ENCODE assay signal across 27 cellular contexts in genomic region chr6:26436018-26436417, GRCh38.
"Had no signal": no experiment of that assay in that cellular context is flagged by ENCODE, and none has a peak within 500 bp of the region (broad histone marks: within the 10 kb centered on the region; RNA-seq: fewer than 3 reads in every experiment).

No MANE protein-coding gene starts in this region.

- H3K27me3 ChIP-seq: stomach, suprapubic skin, testis, thyroid gland, tibial artery, tibial nerve, transverse colon, upper lobe of left lung, upper lobe of right lung, uterus, vagina had no signal

- H3K9me3 ChIP-seq: suprapubic skin, testis, thoracic aorta, thyroid gland, tibial artery, tibial nerve, transverse colon, upper lobe of right lung, uterus, vagina had no signal

- H3K4me1 ChIP-seq: testis, uterus had no signal

- FAIRE-seq: urothelium cell line had no signal

- H3K36me3 ChIP-seq: suprapubic skin, thoracic aorta, thyroid gland, upper lobe of right lung, uterus, vagina had no signal

- H3K27ac ChIP-seq: stomach, suprapubic skin, testis, thoracic aorta, thyroid gland, tibial artery, tibial nerve, transverse colon, upper lobe of left lung, upper lobe of right lung, uterus, vagina had no signal

- H3K4me3 ChIP-seq: stomach, suprapubic skin, testis, thoracic aorta, thyroid gland, tibial artery, tibial nerve, transverse colon, upper lobe of left lung, upper lobe of right lung, uterus, vagina had no signal

- DNase-seq: stimulated activated CD4-positive, alpha-beta T cell treated with anti-CD3 and anti-CD28 coated beads, Interleukin-2, amount 100 ng/mL, for 48 hours; stimulated activated CD4-positive, alpha-beta T cell treated with anti-CD3 and anti-CD28 coated beads, Interleukin-4, amount 100 ng/mL, for 1 hour; stimulated activated CD4-positive, alpha-beta T cell treated with anti-CD3 and anti-CD28 coated beads, Interleukin-4, amount 100 ng/mL, for 24 hours; stimulated activated CD4-positive, alpha-beta T cell treated with anti-CD3 and anti-CD28 coated beads, Interleukin-4, amount 100 ng/mL, for 4 hours; stimulated activated CD8-positive, alpha-beta memory T cell treated with anti-CD3 and anti-CD28 coated beads, Interleukin-4, amount 100 ng/mL, for 48 hours; stimulated activated naive B cell treated with anti-CD40 and anti-IgM and Interleukin-4, amounts not matched to agents 10 μg/mL and 1 μg/mL and 100 μg/mL, for 72 hours; stimulated activated naive CD4-positive, alpha-beta T cell; stimulated activated naive CD4-positive, alpha-beta T cell treated with Interleukin-2 at 50 U/mL for 16 hours; stimulated activated naive CD8-positive, alpha-beta T cell treated with anti-CD3 and anti-CD28 coated beads, Interleukin-15, amount 100 ng/mL, for 72 hours; stimulated activated naive CD8-positive, alpha-beta T cell treated with anti-CD3 and anti-CD28 coated beads, Interleukin-15, Interleukin-2, amounts not matched to agents 100 U/mL and 50 U/mL, for 24 hours; stomach; substantia nigra; testis; thyroid gland; tibial artery; transverse colon; trophoblast cell; upper lobe of left lung; upper lobe of right lung; uterus had no signal

- ATAC-seq: stimulated activated effector memory CD8-positive, alpha-beta T cell treated with anti-CD3 and anti-CD28 coated beads, Interleukin-12 subunit alpha, Interleukin-12 subunit beta, amount 100 ng/mL, for 72 hours; stimulated activated memory B cell treated with anti-CD40 and anti-IgM and Interleukin-4, amounts not matched to agents 10 μg/mL and 1 μg/mL and 100 μg/mL, for 72 hours; stimulated activated naive B cell treated with anti-CD40 and anti-IgM and Interleukin-4, amounts not matched to agents 10 μg/mL and 1 μg/mL and 100 μg/mL, for 72 hours; stimulated activated naive CD8-positive, alpha-beta T cell treated with anti-CD3 and anti-CD28 coated beads, Interleukin-15, amount 100 ng/mL, for 72 hours; stimulated activated naive CD8-positive, alpha-beta T cell treated with anti-CD3 and anti-CD28 coated beads, Interleukin-15, Interleukin-2, amounts not matched to agents 100 U/mL and 50 U/mL, for 24 hours; upper lobe of right lung had no signal
